In the genomic region with DNA sequence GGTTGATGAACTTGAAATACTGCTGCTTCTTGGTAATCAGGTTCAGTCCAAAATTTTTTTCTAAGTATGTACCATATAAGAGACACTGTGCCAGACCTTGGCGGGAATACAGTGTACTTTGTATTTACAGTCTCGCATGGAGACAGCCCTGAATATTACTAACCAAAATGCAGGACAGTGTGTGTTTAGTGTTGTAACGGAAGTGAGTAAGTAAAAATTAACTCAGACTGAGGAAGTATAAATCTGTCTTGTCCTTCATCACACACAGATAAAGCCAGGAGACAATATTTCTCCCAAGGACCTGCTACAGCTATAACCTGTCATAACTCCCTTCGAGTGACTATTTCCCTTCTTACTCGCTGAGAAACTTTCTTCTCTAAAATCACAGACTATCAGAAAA, we compare ENCODE assay signal across 9 cellular contexts.
DNase-seq lines count a peak whose midpoint lies in the region; ATAC-seq and TF ChIP-seq lines count a peak whose summit lies in the region.
"Had no signal": no experiment of that assay in that cellular context is flagged by ENCODE, and none has a peak within 500 bp of the region (broad histone marks: within the 10 kb centered on the region; RNA-seq: fewer than 3 reads in every experiment).

No MANE protein-coding gene starts in this region.

- peak overlapping the region; percentile 96 for H3K27ac ChIP-seq in VCaP

- intact Hi-C loops in left colon (cut with DNase I, micrococcal nuclease) = loop anchor here in 1 of 2 donors (10.0 kb wide), 1 partner anchor 588 kb away; no protein-coding TSS in a partner anchor

- TF ChIP-seq CTCF in VCaP (conservative IDR thresholded peaks at IDR 0.05) = no peak

- DNase-seq in CD1c-positive myeloid dendritic cell (ENCODE audit: extremely low spot score) (peak; percentile 22), left colon (no peak), T-helper 2 cell (no peak), GOT3 (lab: John Stamatoyannopoulos, UW) (no peak)
- DNase-seq: occipital lobe had no signal

- ATAC-seq in GM21529 (IDR thresholded peaks at IDR 0.05; ENCODE audit: unreplicated experiment) (peak; percentile 39), left colon (peak; percentile 76), HG02885 (IDR thresholded peaks at IDR 0.05; ENCODE audit: poor library complexity, unreplicated experiment) (no peak), HG03469 (IDR thresholded peaks at IDR 0.05; ENCODE audit: unreplicated experiment) (no peak)

Comparison
In these comparisons a context has a peak if more than half of its experiments do, and no peak if none do; other contexts are left out.
1. ATAC-seq: peak in GM21529 (single experiment) and left colon (single experiment); none in HG02885 (single experiment) and HG03469 (single experiment).